ENCODE assay signal across 10 cellular contexts in genomic region chr1:226425431-226426031, GRCh38. TPM values are rescaled to one million over a fixed set of nuclear protein-coding genes. Genes with fewer than 3 reads are reported as not detected.
DNase-seq lines count a peak whose midpoint lies in the region; ATAC-seq and TF ChIP-seq lines count a peak whose summit lies in the region.
"Had no signal": no experiment of that assay in that cellular context is flagged by ENCODE, and none has a peak within 500 bp of the region (broad histone marks: within the 10 kb centered on the region; RNA-seq: fewer than 3 reads in every experiment).

No MANE protein-coding gene starts in this region.

- POLR2A ChIA-PET in T-cell (lab: Charles Lee): interaction anchor here (0.6 to 1.0 kb wide), 3 partner anchors 17 to 313 kb away, joined by 3 to 4 read pairs (median 3); partner anchors contain the start of genes ITPKB (in 1 of the 2) and PARP1 (in 1 of the 2)

- no peak overlapping the region for H3K27ac ChIP-seq in ascending aorta
- H3K27ac ChIP-seq: tibial artery had no signal

- H3K36me3 Mint-ChIP-seq in T-cell: no peaks in the 10 kb centered on the region
- no peaks in the 10 kb centered on the region for H3K36me3 Mint-ChIP-seq in activated naive CD4-positive, alpha-beta T cell treated with anti-CD3 and anti-CD28 coated beads, Interleukin-2, amount 50 U/mL, for 72 hours
- H3K36me3 Mint-ChIP-seq in stimulated activated memory B cell treated with anti-CD40 and anti-IgM and Interleukin-4, amounts not matched to agents 10 μg/mL and 1 μg/mL and 100 μg/mL, for 72 hours: no peaks in the 10 kb centered on the region

- H3K4me3 Mint-ChIP-seq in T-cell: peak overlapping the region in 1 of 3 donors; percentile 81
- peak overlapping the region; percentile 74 for H3K4me3 Mint-ChIP-seq in stimulated activated memory B cell treated with anti-CD40 and anti-IgM and Interleukin-4, amounts not matched to agents 10 μg/mL and 1 μg/mL and 100 μg/mL, for 72 hours

- no peak overlapping the region for H3K4me3 ChIP-seq in ascending aorta
- H3K4me3 ChIP-seq: tibial artery had no signal

- H3K27me3 ChIP-seq in ascending aorta: no peaks in the 10 kb centered on the region

- peak; percentile 46 for ATAC-seq in GM21423 (IDR thresholded peaks at IDR 0.05; ENCODE audit: unreplicated experiment)
- ATAC-seq in T-cell (replicated peaks in 1 of 4): peak; percentile 46 to 61 (median 56)
- ATAC-seq in activated naive CD4-positive, alpha-beta T cell treated with anti-CD3 and anti-CD28 coated beads, Interleukin-2, amount 50 U/mL, for 72 hours: peak; percentile 46 to 79
- ATAC-seq in stimulated activated memory B cell treated with anti-CD40 and anti-IgM and Interleukin-4, amounts not matched to agents 10 μg/mL and 1 μg/mL and 100 μg/mL, for 72 hours: no peak
- ATAC-seq in GM18873 (IDR thresholded peaks at IDR 0.05; ENCODE audit: low FRiP score, unreplicated experiment): no peak

- peaks cover 0 to 1% of the 10 kb centered on the region in 2 donors for H3K27me3 Mint-ChIP-seq in T-cell
- no peaks in the 10 kb centered on the region for H3K27me3 Mint-ChIP-seq in stimulated activated memory B cell treated with anti-CD40 and anti-IgM and Interleukin-4, amounts not matched to agents 10 μg/mL and 1 μg/mL and 100 μg/mL, for 72 hours

- intact Hi-C loops in ascending aorta (cut with DNase I): no loop called here

- DNase-seq in T-cell: peak in 28 of 34 experiments; percentile 11 to 67 (median 34)
- DNase-seq in activated naive CD4-positive, alpha-beta T cell treated with anti-CD3 and anti-CD28 coated beads, Interleukin-2, amount 50 U/mL, for 72 hours (ENCODE audit: low spot score in 2 of 2): peak in 1 of 2 donors; percentile 27
- DNase-seq in inferior parietal cortex (ENCODE audit: extremely low spot score): no peak
- no peak for DNase-seq in NCI-H774 (lab: John Stamatoyannopoulos, UW)
- no peak for DNase-seq in ascending aorta (ENCODE audit: low spot score in 2 of 2)
- DNase-seq: NCI-H2227 treated with DMSO at 0.1 percent for 48 hours, tibial artery had no signal

- no peaks in the 10 kb centered on the region for H3K9me3 Mint-ChIP-seq in T-cell
- H3K9me3 Mint-ChIP-seq in activated naive CD4-positive, alpha-beta T cell treated with anti-CD3 and anti-CD28 coated beads, Interleukin-2, amount 50 U/mL, for 72 hours: no peaks in the 10 kb centered on the region
- no peaks in the 10 kb centered on the region for H3K9me3 Mint-ChIP-seq in stimulated activated memory B cell treated with anti-CD40 and anti-IgM and Interleukin-4, amounts not matched to agents 10 μg/mL and 1 μg/mL and 100 μg/mL, for 72 hours

- CTCF ChIA-PET in T-cell (lab: Charles Lee): interaction anchor here (0.7 to 2.6 kb wide), 8 partner anchors 11 to 201 kb away, joined by 3 to 40 read pairs (median 4); partner anchors contain the start of gene PARP1 (in 1 of the 2)

- no peak for TF ChIP-seq CTCF in ascending aorta (IDR thresholded peaks at IDR 0.05)

- peak overlapping the region; percentile 76 to 82 for H3K27ac Mint-ChIP-seq in T-cell
- H3K27ac Mint-ChIP-seq in activated naive CD4-positive, alpha-beta T cell treated with anti-CD3 and anti-CD28 coated beads, Interleukin-2, amount 50 U/mL, for 72 hours: peak overlapping the region in 1 of 2 donors; percentile 15
- H3K27ac Mint-ChIP-seq in stimulated activated memory B cell treated with anti-CD40 and anti-IgM and Interleukin-4, amounts not matched to agents 10 μg/mL and 1 μg/mL and 100 μg/mL, for 72 hours: no peak overlapping the region

- peaks cover 24 to 26% (median 25%) of the 10 kb centered on the region in 3 donors for H3K4me1 Mint-ChIP-seq in T-cell
- H3K4me1 Mint-ChIP-seq in stimulated activated memory B cell treated with anti-CD40 and anti-IgM and Interleukin-4, amounts not matched to agents 10 μg/mL and 1 μg/mL and 100 μg/mL, for 72 hours: peaks cover 6% of the 10 kb centered on the region

- no peaks in the 10 kb centered on the region for H3K36me3 ChIP-seq in ascending aorta
- H3K36me3 ChIP-seq: tibial artery had no signal

- H3K4me1 ChIP-seq in ascending aorta: no peaks in the 10 kb centered on the region
- H3K4me1 ChIP-seq: tibial artery had no signal

- no peaks in the 10 kb centered on the region for H3K9me3 ChIP-seq in ascending aorta
- H3K9me3 ChIP-seq: tibial artery had no signal

RNA-seq across cellular contexts. Expression of gene PARP1, which starts 17.6 kb away (rescaled TPM):
- total RNA-seq in T-cell (100 to 1,000 TPM in 3 of 5 donors, 10 to 100 TPM in 2; 79.1 to 133 (median 105) TPM), ascending aorta (37.1 TPM)
- total RNA-seq in activated naive CD4-positive, alpha-beta T cell treated with anti-CD3 and anti-CD28 coated beads, Interleukin-2, amount 50 U/mL, for 72 hours: 100 to 1,000 TPM; 176 to 234 TPM

Comparison
In these comparisons a context has a peak if more than half of its experiments do, and no peak if none do; other contexts are left out.
1. ATAC-seq: peak in GM21423 (single experiment), T-cell (4 of 4) and activated naive CD4-positive, alpha-beta T cell treated with anti-CD3 and anti-CD28 coated beads, Interleukin-2, amount 50 U/mL, for 72 hours (2 of 2); none in stimulated activated memory B cell treated with anti-CD40 and anti-IgM and Interleukin-4, amounts not matched to agents 10 μg/mL and 1 μg/mL and 100 μg/mL, for 72 hours (single experiment) and GM18873 (single experiment).
2. DNase-seq: peak in T-cell (28 of 34); none in inferior parietal cortex (single experiment), NCI-H774 (single experiment) and ascending aorta (0 of 2).